Comparison of ENCODE assay signal across 9 cellular contexts in genomic region chr7:112510032-112510742, GRCh38. TPM values are rescaled to one million over a fixed set of nuclear protein-coding genes. Genes with fewer than 3 reads are reported as not detected.
DNase-seq lines count a peak whose midpoint lies in the region; ATAC-seq and TF ChIP-seq lines count a peak whose summit lies in the region.
"Had no signal": no experiment of that assay in that cellular context is flagged by ENCODE, and none has a peak within 500 bp of the region (broad histone marks: within the 10 kb centered on the region; RNA-seq: fewer than 3 reads in every experiment).

No MANE protein-coding gene starts in this region.

- peak overlapping the region in 1 of 2 donors; percentile 71 for H3K4me3 Mint-ChIP-seq in CD14-positive monocyte
- H3K4me3 Mint-ChIP-seq in CD4-positive, alpha-beta T cell, result no peak overlapping the region

- no peaks in the 10 kb centered on the region for H3K36me3 Mint-ChIP-seq in CD14-positive monocyte
- no peaks in the 10 kb centered on the region for H3K36me3 Mint-ChIP-seq in CD4-positive, alpha-beta T cell (ENCODE audit: low read depth)

- peaks cover 1% of the 10 kb centered on the region for H3K27me3 ChIP-seq in fibroblast of lung (ENCODE audit: control insufficient read depth, insufficient read depth, low read length)
- H3K27me3 ChIP-seq in CD4-positive, alpha-beta T cell (ENCODE audit: control insufficient read depth, insufficient read depth, low read length), result no peaks in the 10 kb centered on the region

- H4K20me1 ChIP-seq in fibroblast of lung (ENCODE audit: control insufficient read depth, extremely low read depth, insufficient read depth, low read length), result no peaks in the 10 kb centered on the region

- no peak overlapping the region for H3K27ac ChIP-seq in fibroblast of lung (ENCODE audit: insufficient read depth, low read length)
- no peak overlapping the region for H3K27ac ChIP-seq in CD4-positive, alpha-beta T cell (ENCODE audit: low read depth, low read length)

- POLR2A ChIA-PET in CD4-positive, alpha-beta T cell (lab: Charles Lee), result no interaction called here

- DNase-seq in CD14-positive monocyte (ENCODE audit: low spot score) (peak; percentile 48), MV-4-11 (lab: John Stamatoyannopoulos, UW) (peak; percentile 82), fibroblast of lung (ENCODE audit: low read depth in 2 of 2) (peak; percentile 59 to 87), left lobe of liver (ENCODE audit: low spot score) (no peak), NCI-H2107 (lab: John Stamatoyannopoulos, UW) (no peak), NCI-H1105 (lab: John Stamatoyannopoulos, UW) (no peak)
- DNase-seq in CD4-positive, alpha-beta T cell, result no peak

- H3K9me3 Mint-ChIP-seq in CD14-positive monocyte, result peaks cover 0 to 3% (median 1%) of the 10 kb centered on the region in 7 donors
- no peaks in the 10 kb centered on the region for H3K9me3 Mint-ChIP-seq in CD4-positive, alpha-beta T cell
- H3K9me3 Mint-ChIP-seq: nephron had no signal

- no peak overlapping the region for H3K9ac ChIP-seq in fibroblast of lung (ENCODE audit: insufficient read depth, low read length)

- H3K4me2 ChIP-seq in fibroblast of lung (ENCODE audit: extremely low read depth, insufficient read depth, low read length), result peak overlapping the region; percentile 76

- H3K27ac Mint-ChIP-seq in CD14-positive monocyte, result peak overlapping the region; percentile 80 to 93 (median 90)
- H3K27ac Mint-ChIP-seq in CD4-positive, alpha-beta T cell, result no peak overlapping the region

- no peaks in the 10 kb centered on the region for H3K79me2 ChIP-seq in fibroblast of lung (ENCODE audit: control insufficient read depth, insufficient read depth, low read length)

- no peak for TF ChIP-seq CTCF in CD14-positive monocyte (IDR thresholded peaks at IDR 0.05)
- no peak for TF ChIP-seq CTCF in fibroblast of lung (conservative IDR thresholded peaks at IDR 0.05 in 1 of 2, IDR thresholded peaks at IDR 0.05 in 1 of 2; ENCODE audit: low read depth in 1 of 2, low read length in 2 of 2)
- no peak for TF ChIP-seq CTCF in CD4-positive, alpha-beta T cell (IDR thresholded peaks at IDR 0.05)

- peaks cover 7% of the 10 kb centered on the region for H3K4me1 ChIP-seq in fibroblast of lung (ENCODE audit: control insufficient read depth, extremely low read depth, insufficient read depth, low read length)

- intact Hi-C loops in CD14-positive monocyte (cut with micrococcal nuclease), result no loop called here
- intact Hi-C loops in CD4-positive, alpha-beta T cell (cut with DNase I, micrococcal nuclease), result no loop called here

- peak; percentile 71 for ATAC-seq in GM19463 (IDR thresholded peaks at IDR 0.05; ENCODE audit: unreplicated experiment)
- no peak for ATAC-seq in CD4-positive, alpha-beta T cell (ENCODE audit: poor library complexity)
- no peak for ATAC-seq in left lobe of liver

- no peaks in the 10 kb centered on the region for H3K36me3 ChIP-seq in fibroblast of lung (ENCODE audit: control insufficient read depth, insufficient read depth, low read length)

- H3K4me1 Mint-ChIP-seq in CD14-positive monocyte, result peaks cover 14% of the 10 kb centered on the region
- no peaks in the 10 kb centered on the region for H3K4me1 Mint-ChIP-seq in CD4-positive, alpha-beta T cell (ENCODE audit: low read depth)

- no peak overlapping the region for H3K4me3 ChIP-seq in fibroblast of lung (replicated peaks in 1 of 4; ENCODE audit: control extremely low read depth in 1 of 4, insufficient read depth in 1 of 4, low read depth in 3 of 4, low read length in 4 of 4)

- peak overlapping the region; percentile 46 for H2AFZ ChIP-seq in fibroblast of lung (ENCODE audit: low read length)

- CTCF ChIA-PET in CD4-positive, alpha-beta T cell (lab: Charles Lee), result no interaction called here

- peaks cover 1 to 6% (median 3%) of the 10 kb centered on the region in 3 donors for H3K27me3 Mint-ChIP-seq in CD14-positive monocyte (ENCODE audit: low read depth in 3 of 3)
- H3K27me3 Mint-ChIP-seq in CD4-positive, alpha-beta T cell, result peaks cover 8% of the 10 kb centered on the region

- H3K9me3 ChIP-seq in fibroblast of lung (ENCODE audit: control insufficient read depth, insufficient read depth, low read depth, low read length), result no peaks in the 10 kb centered on the region
- H3K9me3 ChIP-seq in CD4-positive, alpha-beta T cell (ENCODE audit: control insufficient read depth, low read length), result no peaks in the 10 kb centered on the region

RNA-seq across cellular contexts. Expression of gene LSMEM1, which starts 29.4 kb away (rescaled TPM):
- polyA plus RNA-seq in CD14-positive monocyte, result under 1 TPM in 1 of 2 donors, not detected in 1; 0.09 TPM
- 0.26 and 0.50 TPM in 2 replicates for total RNA-seq in fibroblast of lung
- 0.22 and 0.29 TPM in 2 replicates for polyA plus RNA-seq in fibroblast of lung
- 0.22 and 0.30 TPM in 2 replicates for polyA plus RNA-seq in fibroblast of lung (2012)
- polyA minus RNA-seq in fibroblast of lung (ENCODE audit: low replicate concordance), result not detected in 2 replicates
- 1 to 10 TPM; 1.0 to 1.3 TPM for total RNA-seq in CD4-positive, alpha-beta T cell
- total RNA-seq in left lobe of liver, result 3.9 TPM

RNA-seq across cellular contexts. Expression of gene IFRD1, which starts 59.9 kb away (rescaled TPM):
- polyA plus RNA-seq in CD14-positive monocyte (10 to 100 TPM; 13.6 to 18.7 TPM), fibroblast of lung (30.1 and 42.6 TPM in 2 replicates)
- total RNA-seq in fibroblast of lung (106 and 127 TPM in 2 replicates), left lobe of liver (27.6 TPM)
- polyA plus RNA-seq in fibroblast of lung (2012), result 19.5 and 25.5 TPM in 2 replicates
- 1.2 and 7.9 TPM in 2 replicates for polyA minus RNA-seq in fibroblast of lung (ENCODE audit: low replicate concordance)
- total RNA-seq in CD4-positive, alpha-beta T cell, result 100 to 1,000 TPM; 198 to 205 TPM

Comparison
In these comparisons a context has a peak if more than half of its experiments do, and no peak if none do; other contexts are left out.
1. DNase-seq: peak in CD14-positive monocyte (single experiment), MV-4-11 (single experiment) and fibroblast of lung (2 of 2); none in CD4-positive, alpha-beta T cell (0 of 10), left lobe of liver (single experiment), NCI-H2107 (single experiment) and NCI-H1105 (single experiment).